Comparison of ENCODE assay signal across 10 cellular contexts in the genomic region with DNA sequence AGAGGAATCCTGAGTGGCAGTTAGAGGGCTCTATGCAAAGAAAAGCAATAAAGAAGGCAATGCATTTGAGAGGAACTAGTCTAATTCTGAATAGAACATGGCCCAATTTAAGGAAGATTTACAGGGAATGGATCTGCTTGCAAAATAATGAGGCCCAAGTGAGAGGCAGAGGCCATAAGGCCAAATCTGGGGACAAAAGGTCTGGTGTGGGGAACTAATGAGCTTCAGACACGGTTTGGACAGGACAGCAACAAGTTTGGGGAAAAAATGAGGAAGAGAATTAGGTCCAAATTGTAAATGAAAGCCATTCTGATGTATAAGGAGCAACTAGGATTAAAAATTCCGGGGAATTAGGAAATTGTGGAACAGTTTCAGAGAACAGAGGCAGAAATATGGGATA.
A peak's percentile ranks its signal among the peaks of the same experiment; 100 is the strongest.
DNase-seq lines count a peak whose midpoint lies in the region; ATAC-seq and TF ChIP-seq lines count a peak whose summit lies in the region.
"Had no signal": no experiment of that assay in that cellular context is flagged by ENCODE, and none has a peak within 500 bp of the region (broad histone marks: within the 10 kb centered on the region; RNA-seq: fewer than 3 reads in every experiment).

No MANE protein-coding gene starts in this region.

- H3K4me3 ChIP-seq in PC-9 (peak overlapping the region; percentile 73; the same call in 1 of the 2 replicates), esophagus muscularis mucosa (peak overlapping the region; percentile 71 to 87 (median 82))

- peak overlapping the region; percentile 69 for H3K4me3 Mint-ChIP-seq in Calu3 (ENCODE audit: low read depth, unreplicated experiment)

- BruUV-seq in Calu3 (replicated peaks; lab: Mats Ljungman, UMichigan) (no TSS peak), PC-9 (replicated peaks; lab: Mats Ljungman, UMichigan) (no TSS peak)

- H3K27me3 Mint-ChIP-seq in Calu3 (ENCODE audit: unreplicated experiment) = no peaks in the 10 kb centered on the region

- H3K9me2 ChIP-seq in PC-9 (ENCODE audit: insufficient read depth) = no peaks in the 10 kb centered on the region

- H3K4me1 Mint-ChIP-seq in Calu3 (ENCODE audit: low read depth, unreplicated experiment) = peaks cover 45% of the 10 kb centered on the region

- 22% methylated on average over 2 of the region's 2 CpGs for WGBS in esophagus muscularis mucosa

- ATAC-seq in HG03280 (IDR thresholded peaks at IDR 0.05; ENCODE audit: unreplicated experiment) (no peak), GM19455 (IDR thresholded peaks at IDR 0.05; ENCODE audit: unreplicated experiment) (no peak)

- peaks cover 32% of the 10 kb centered on the region for H3K36me3 Mint-ChIP-seq in Calu3 (ENCODE audit: insufficient read depth, unreplicated experiment)

- DNase-seq in Calu3 (no peak), PC-9 (no peak), esophagus muscularis mucosa (ENCODE audit: extremely low spot score) (no peak), pons (ENCODE audit: low spot score) (peak; percentile 54), DMS153 treated with DMSO at 0.1 percent for 48 hours (lab: John Stamatoyannopoulos, UW; ENCODE audit: unreplicated experiment) (no peak)
- no peak for DNase-seq in stimulated activated CD4-positive, alpha-beta T cell treated with anti-CD3 and anti-CD28 coated beads, Interleukin-12 subunit alpha, Interleukin-12 subunit beta, amount 100 ng/mL, for 4 hours
- DNase-seq: NCI-H2171; stimulated activated CD8-positive, alpha-beta memory T cell treated with anti-CD3 and anti-CD28 coated beads, Interleukin-4, amount 100 ng/mL, for 48 hours had no signal

- H3K36me3 ChIP-seq in PC-9 (ENCODE audit: low read depth) (no peaks in the 10 kb centered on the region), esophagus muscularis mucosa (peaks cover 0 to 10% (median 0%) of the 10 kb centered on the region in 4 donors)

- H3K4me1 ChIP-seq in PC-9 (replicated peaks; ENCODE audit: insufficient read depth) = peaks cover 25% of the 10 kb centered on the region; the same call in 1 of the 2 replicates
- peaks cover 58 to 72% (median 71%) of the 10 kb centered on the region in 4 donors for H3K4me1 ChIP-seq in esophagus muscularis mucosa

- intact Hi-C loops in Calu3 (cut with micrococcal nuclease; ENCODE audit: unreplicated experiment) (no loop called here), PC-9 (cut with micrococcal nuclease; ENCODE audit: unreplicated experiment) (no loop called here), esophagus muscularis mucosa (cut with DNase I) (no loop called here)

- TF ChIP-seq POLR2A in esophagus muscularis mucosa (IDR thresholded peaks at IDR 0.05; ENCODE audit: low read depth) = no peak

- H3K27ac ChIP-seq in PC-9 (no peak overlapping the region), esophagus muscularis mucosa (replicated peaks in 1 of 4) (peak overlapping the region; percentile 91 to 92 (median 92))

- CTCF ChIA-PET in Calu3 (lab: Charles Lee) (interaction anchor here (0.8 to 1.0 kb wide), 2 partner anchors 196 to 257 kb away, joined by 6 to 7 read pairs; no protein-coding TSS in a partner anchor), PC-9 (lab: Charles Lee) (no interaction called here)

- H4K20me1 ChIP-seq in PC-9 (ENCODE audit: insufficient read depth) = peaks cover 9% of the 10 kb centered on the region; the same call in 1 of the 2 replicates

- H3F3A ChIP-seq in PC-9 (ENCODE audit: insufficient read depth, low read depth) = no peaks in the 10 kb centered on the region; the same call in 1 of the 2 replicates

- H3K79me2 ChIP-seq in PC-9 (ENCODE audit: low read depth) = peaks cover 51% of the 10 kb centered on the region

- no peak for TF ChIP-seq EP300 in esophagus muscularis mucosa (IDR thresholded peaks at IDR 0.05)

- no peaks in the 10 kb centered on the region for H3K9me3 Mint-ChIP-seq in Calu3 (ENCODE audit: low read depth, unreplicated experiment)

- POLR2A ChIA-PET in PC-9 (lab: Charles Lee; ENCODE audit: unreplicated experiment) = no interaction called here

- H3K4me2 ChIP-seq in PC-9 = peak overlapping the region; percentile 84

- H3K9me3 ChIP-seq in PC-9 (ENCODE audit: insufficient read depth, low read depth) (no peaks in the 10 kb centered on the region), esophagus muscularis mucosa (no peaks in the 10 kb centered on the region)

- TF ChIP-seq CTCF in Calu3 (IDR thresholded peaks at IDR 0.05; ENCODE audit: unreplicated experiment) = no peak
- TF ChIP-seq CTCF in PC-9 (conservative IDR thresholded peaks at IDR 0.05) = no peak
- no peak for TF ChIP-seq CTCF in esophagus muscularis mucosa (IDR thresholded peaks at IDR 0.05)

- peak overlapping the region; percentile 59 for H3K27ac Mint-ChIP-seq in Calu3 (ENCODE audit: unreplicated experiment)

- H3K27me3 ChIP-seq in PC-9 (ENCODE audit: insufficient read depth, low read depth) (no peaks in the 10 kb centered on the region), esophagus muscularis mucosa (no peaks in the 10 kb centered on the region)

- no peak overlapping the region for H2AFZ ChIP-seq in PC-9
